ENCODE assay signal across 13 cellular contexts in genomic region chr7:360454-361100, GRCh38.
DNase-seq lines count a peak whose midpoint lies in the region; ATAC-seq lines count a peak whose summit lies in the region.
"Had no signal": no experiment of that assay in that cellular context is flagged by ENCODE, and none has a peak within 500 bp of the region (broad histone marks: within the 10 kb centered on the region; RNA-seq: fewer than 3 reads in every experiment).

No MANE protein-coding gene starts in this region.

- DNase-seq in activated T-cell treated with anti-CD3 and anti-CD28 coated beads, Interleukin-2, amount 50 U/mL, for 1 hour = peak; percentile 40
- DNase-seq in immature natural killer cell = no peak
- peak; percentile 67 for DNase-seq in stimulated activated CD8-positive, alpha-beta memory T cell treated with anti-CD3 and anti-CD28 coated beads, Interleukin-4, amount 100 ng/mL, for 48 hours
- DNase-seq in NCI-H187 (lab: John Stamatoyannopoulos, UW) = no peak
- DNase-seq: DMS153, NCI-H187 treated with DMSO at 0.1 percent for 48 hours had no signal

- H3K4me3 Mint-ChIP-seq in T-helper 1 cell treated with Interleukin-12 subunit alpha and Interleukin-12 subunit beta and Interleukin-4 antibody, amounts not matched to agents 30 μg/mL and 1 μg/mL, for 36 hours = peak overlapping the region; percentile 68
- H3K4me3 Mint-ChIP-seq in immature natural killer cell = peak overlapping the region; percentile 41 to 66 (median 54)
- H3K4me3 Mint-ChIP-seq: neural crest cell had no signal

- ATAC-seq in GM18511 (IDR thresholded peaks at IDR 0.05; ENCODE audit: unreplicated experiment) = no peak
- no peak for ATAC-seq in HG03280 (IDR thresholded peaks at IDR 0.05; ENCODE audit: unreplicated experiment)
- ATAC-seq in HG03045 (IDR thresholded peaks at IDR 0.05; ENCODE audit: unreplicated experiment) = no peak
- ATAC-seq: body of pancreas, Panc1 had no signal

- peaks cover 6% of the 10 kb centered on the region for H3K9me3 Mint-ChIP-seq in T-helper 1 cell treated with Interleukin-12 subunit alpha and Interleukin-12 subunit beta and Interleukin-4 antibody, amounts not matched to agents 30 μg/mL and 1 μg/mL, for 36 hours
- peaks cover 0 to 10% (median 2%) of the 10 kb centered on the region in 6 donors for H3K9me3 Mint-ChIP-seq in immature natural killer cell
- H3K9me3 Mint-ChIP-seq: neural crest cell had no signal

- H3K4me1 Mint-ChIP-seq in T-helper 1 cell treated with Interleukin-12 subunit alpha and Interleukin-12 subunit beta and Interleukin-4 antibody, amounts not matched to agents 30 μg/mL and 1 μg/mL, for 36 hours (ENCODE audit: low read depth) = peaks cover 34% of the 10 kb centered on the region
- peaks cover 37 to 42% of the 10 kb centered on the region in 2 donors for H3K4me1 Mint-ChIP-seq in immature natural killer cell

- H3K27ac Mint-ChIP-seq in T-helper 1 cell treated with Interleukin-12 subunit alpha and Interleukin-12 subunit beta and Interleukin-4 antibody, amounts not matched to agents 30 μg/mL and 1 μg/mL, for 36 hours = peak overlapping the region; percentile 43
- no peak overlapping the region for H3K27ac Mint-ChIP-seq in immature natural killer cell

- peaks cover 6% of the 10 kb centered on the region for H3K36me3 Mint-ChIP-seq in T-helper 1 cell treated with Interleukin-12 subunit alpha and Interleukin-12 subunit beta and Interleukin-4 antibody, amounts not matched to agents 30 μg/mL and 1 μg/mL, for 36 hours (ENCODE audit: low read depth)
- H3K36me3 Mint-ChIP-seq in immature natural killer cell = peaks cover 0 to 10% (median 7%) of the 10 kb centered on the region in 3 donors

- H3K27me3 Mint-ChIP-seq in T-helper 1 cell treated with Interleukin-12 subunit alpha and Interleukin-12 subunit beta and Interleukin-4 antibody, amounts not matched to agents 30 μg/mL and 1 μg/mL, for 36 hours (ENCODE audit: low read depth) = no peaks in the 10 kb centered on the region
- H3K27me3 Mint-ChIP-seq in immature natural killer cell (ENCODE audit: low read depth in 3 of 3) = peaks cover 7 to 22% (median 8%) of the 10 kb centered on the region in 3 donors

Comparison
In these comparisons a context has a peak if more than half of its experiments do, and no peak if none do; other contexts are left out.
1. DNase-seq: peak in activated T-cell treated with anti-CD3 and anti-CD28 coated beads, Interleukin-2, amount 50 U/mL, for 1 hour (single experiment) and stimulated activated CD8-positive, alpha-beta memory T cell treated with anti-CD3 and anti-CD28 coated beads, Interleukin-4, amount 100 ng/mL, for 48 hours (single experiment); none in immature natural killer cell (0 of 3) and NCI-H187 (0 of 2).